9 cellular contexts compared by ENCODE assay signal in genomic region chr11:17991799-17992433, GRCh38. TPM values are rescaled to one million over a fixed set of nuclear protein-coding genes. Genes with fewer than 3 reads are reported as not detected.
DNase-seq lines count a peak whose midpoint lies in the region; ATAC-seq and TF ChIP-seq lines count a peak whose summit lies in the region.
"Had no signal": no experiment of that assay in that cellular context is flagged by ENCODE, and none has a peak within 500 bp of the region (broad histone marks: within the 10 kb centered on the region; RNA-seq: fewer than 3 reads in every experiment).

No MANE protein-coding gene starts in this region.

- peaks cover 8% of the 10 kb centered on the region for H3K36me3 Mint-ChIP-seq in nephron (ENCODE audit: low read depth)

- TF ChIP-seq CTCF in nephron (IDR thresholded peaks at IDR 0.05; ENCODE audit: unreplicated experiment in 3 of 3): peak; percentile 75 to 80 (median 79)

- peak; percentile 74 for DNase-seq in Ammon's horn (ENCODE audit: low spot score)
- DNase-seq in NCI-H2196 (lab: John Stamatoyannopoulos, UW; ENCODE audit: unreplicated experiment): peak; percentile 55
- DNase-seq in activated CD4-positive, alpha-beta T cell treated with anti-CD3 and anti-CD28 coated beads for 4 hours: peak; percentile 30 to 54
- DNase-seq: right cardiac atrium had no signal

- H3K4me1 Mint-ChIP-seq in nephron: no peaks in the 10 kb centered on the region

- no peaks in the 10 kb centered on the region for H3K27me3 Mint-ChIP-seq in nephron (ENCODE audit: low read depth)

- H3K27ac Mint-ChIP-seq in nephron: no peak overlapping the region

- no peak overlapping the region for H3K4me3 Mint-ChIP-seq in nephron

- ATAC-seq in GM18502 (IDR thresholded peaks at IDR 0.05; ENCODE audit: poor library complexity, unreplicated experiment) (peak; percentile 82), HG02885 (IDR thresholded peaks at IDR 0.05; ENCODE audit: poor library complexity, unreplicated experiment) (peak; percentile 92), esophagus mucosa (peak; percentile 71), HG02840 (IDR thresholded peaks at IDR 0.05; ENCODE audit: low FRiP score, unreplicated experiment) (no peak)

- no peaks in the 10 kb centered on the region for H3K9me3 Mint-ChIP-seq in nephron

RNA-seq across cellular contexts. Expression of gene SERGEF, which starts 20.9 kb away (rescaled TPM):
- 17.1 TPM for total RNA-seq in esophagus mucosa

RNA-seq across cellular contexts. Expression of gene TPH1, which starts 54.2 kb away (rescaled TPM):
- total RNA-seq in esophagus mucosa: 0.08 TPM
